In the genomic region with DNA sequence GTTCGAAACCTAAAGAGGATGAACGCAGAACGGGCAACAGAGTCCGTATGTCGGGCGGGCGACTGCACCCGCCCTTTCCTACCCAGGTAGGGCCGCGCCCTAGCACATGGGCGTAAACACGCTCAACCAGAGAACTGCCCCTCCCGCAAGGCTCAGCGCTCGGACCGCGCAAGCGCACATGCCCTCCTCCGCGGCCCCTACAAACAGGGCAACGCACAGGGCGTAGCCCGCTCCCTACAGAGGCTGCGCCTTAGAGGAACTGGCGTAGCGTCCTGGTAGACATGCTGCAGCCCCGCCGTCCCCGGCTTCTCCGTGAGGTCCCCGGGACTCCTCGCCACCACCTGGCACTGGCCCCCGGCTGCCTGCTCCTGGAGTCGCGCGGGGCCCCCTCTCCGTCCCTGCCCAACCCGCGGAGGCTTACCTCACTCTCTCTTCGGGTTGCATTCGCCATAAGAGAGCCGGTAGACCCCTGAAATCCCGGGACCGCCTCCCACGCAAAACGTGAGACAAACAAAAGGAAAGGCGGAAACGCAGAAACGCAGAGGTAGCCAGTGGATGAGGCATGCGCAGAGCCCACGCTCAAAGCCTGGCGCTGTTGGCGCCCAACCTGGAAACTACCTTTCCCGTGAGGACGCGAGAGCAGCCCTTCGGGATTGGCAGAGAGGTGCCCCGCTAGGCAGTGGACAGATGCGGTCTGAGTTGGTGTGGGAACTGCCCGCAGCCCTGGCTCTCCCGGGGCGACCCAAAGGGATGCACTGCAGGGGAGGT, we compare ENCODE assay signal across 1 cellular context.
A peak's percentile ranks its signal among the peaks of the same experiment; 100 is the strongest.
TF ChIP-seq lines count a peak whose summit lies in the region.

A gene (minus strand): TSS at position 518 of the 768 bp plus-strand sequence. CDS start 1,642 bp downstream, outside the sequence.

TF ChIP-seq in HepG2, 621 proteins besides CTCF, POLR2A, EP300 and RAD21 (continued from another document and continues in another):
- peak; percentile 88 for TF ChIP-seq TAF1 (CRISPR knock-in tag; IDR thresholded peaks at IDR 0.05)
- TF ChIP-seq FOXC1 (CRISPR knock-in tag; IDR thresholded peaks at IDR 0.05; ENCODE audit: borderline replicate concordance): peak; percentile 90
- peak; percentile 58; the same call in 1 of the 2 replicates for TF ChIP-seq RXRA (CRISPR knock-in tag; IDR thresholded peaks at IDR 0.05)
- TF ChIP-seq, protein P1, sequence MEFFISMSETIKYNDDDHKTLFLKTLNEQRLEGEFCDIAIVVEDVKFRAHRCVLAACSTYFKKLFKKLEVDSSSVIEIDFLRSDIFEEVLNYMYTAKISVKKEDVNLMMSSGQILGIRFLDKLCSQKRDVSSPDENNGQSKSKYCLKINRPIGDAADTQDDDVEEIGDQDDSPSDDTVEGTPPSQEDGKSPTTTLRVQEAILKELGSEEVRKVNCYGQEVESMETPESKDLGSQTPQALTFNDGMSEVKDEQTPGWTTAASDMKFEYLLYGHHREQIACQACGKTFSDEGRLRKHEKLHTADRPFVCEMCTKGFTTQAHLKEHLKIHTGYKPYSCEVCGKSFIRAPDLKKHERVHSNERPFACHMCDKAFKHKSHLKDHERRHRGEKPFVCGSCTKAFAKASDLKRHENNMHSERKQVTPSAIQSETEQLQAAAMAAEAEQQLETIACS (CRISPR knock-in tag; IDR thresholded peaks at IDR 0.05): no peak
- TF ChIP-seq JUN (CRISPR knock-in tag; IDR thresholded peaks at IDR 0.05): 0 out of 2 replicates have a peak, but pooled peaks have one; percentile 28
- TF ChIP-seq, protein P2, sequence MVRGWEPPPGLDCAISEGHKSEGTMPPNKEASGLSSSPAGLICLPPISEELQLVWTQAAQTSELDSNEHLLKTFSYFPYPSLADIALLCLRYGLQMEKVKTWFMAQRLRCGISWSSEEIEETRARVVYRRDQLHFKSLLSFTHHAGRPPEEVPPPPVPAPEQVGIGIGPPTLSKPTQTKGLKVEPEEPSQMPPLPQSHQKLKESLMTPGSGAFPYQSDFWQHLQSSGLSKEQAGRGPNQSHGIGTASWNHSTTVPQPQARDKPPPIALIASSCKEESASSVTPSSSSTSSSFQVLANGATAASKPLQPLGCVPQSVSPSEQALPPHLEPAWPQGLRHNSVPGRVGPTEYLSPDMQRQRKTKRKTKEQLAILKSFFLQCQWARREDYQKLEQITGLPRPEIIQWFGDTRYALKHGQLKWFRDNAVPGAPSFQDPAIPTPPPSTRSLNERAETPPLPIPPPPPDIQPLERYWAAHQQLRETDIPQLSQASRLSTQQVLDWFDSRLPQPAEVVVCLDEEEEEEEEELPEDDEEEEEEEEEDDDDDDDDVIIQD (CRISPR knock-in tag; IDR thresholded peaks at IDR 0.05; ENCODE audit: low read depth): peak; percentile 34; the same call in 1 of the 2 replicates
- peak; percentile 47 for TF ChIP-seq YY1 (IDR thresholded peaks at IDR 0.05; ENCODE audit: insufficient read depth, insufficient replicate concordance, low read depth, low read length)
- TF ChIP-seq, protein P3, sequence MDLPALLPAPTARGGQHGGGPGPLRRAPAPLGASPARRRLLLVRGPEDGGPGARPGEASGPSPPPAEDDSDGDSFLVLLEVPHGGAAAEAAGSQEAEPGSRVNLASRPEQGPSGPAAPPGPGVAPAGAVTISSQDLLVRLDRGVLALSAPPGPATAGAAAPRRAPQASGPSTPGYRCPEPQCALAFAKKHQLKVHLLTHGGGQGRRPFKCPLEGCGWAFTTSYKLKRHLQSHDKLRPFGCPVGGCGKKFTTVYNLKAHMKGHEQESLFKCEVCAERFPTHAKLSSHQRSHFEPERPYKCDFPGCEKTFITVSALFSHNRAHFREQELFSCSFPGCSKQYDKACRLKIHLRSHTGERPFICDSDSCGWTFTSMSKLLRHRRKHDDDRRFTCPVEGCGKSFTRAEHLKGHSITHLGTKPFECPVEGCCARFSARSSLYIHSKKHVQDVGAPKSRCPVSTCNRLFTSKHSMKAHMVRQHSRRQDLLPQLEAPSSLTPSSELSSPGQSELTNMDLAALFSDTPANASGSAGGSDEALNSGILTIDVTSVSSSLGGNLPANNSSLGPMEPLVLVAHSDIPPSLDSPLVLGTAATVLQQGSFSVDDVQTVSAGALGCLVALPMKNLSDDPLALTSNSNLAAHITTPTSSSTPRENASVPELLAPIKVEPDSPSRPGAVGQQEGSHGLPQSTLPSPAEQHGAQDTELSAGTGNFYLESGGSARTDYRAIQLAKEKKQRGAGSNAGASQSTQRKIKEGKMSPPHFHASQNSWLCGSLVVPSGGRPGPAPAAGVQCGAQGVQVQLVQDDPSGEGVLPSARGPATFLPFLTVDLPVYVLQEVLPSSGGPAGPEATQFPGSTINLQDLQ (CRISPR knock-in tag; IDR thresholded peaks at IDR 0.05): peak; percentile 77; the same call in 1 of the 2 replicates
- TF ChIP-seq ZNF652 (CRISPR knock-in tag; IDR thresholded peaks at IDR 0.05; ENCODE audit: borderline replicate concordance, low read depth): 0 out of 2 replicates have a peak, but pooled peaks have one; percentile 9
- peak; percentile 56 for TF ChIP-seq GATAD1 (CRISPR knock-in tag; IDR thresholded peaks at IDR 0.05)
- TF ChIP-seq ZNF317 (CRISPR knock-in tag; IDR thresholded peaks at IDR 0.05): peak; percentile 54; the same call in 1 of the 2 replicates
- peak; percentile 52; the same call in 1 of the 2 replicates for TF ChIP-seq MTA1 (CRISPR knock-in tag; IDR thresholded peaks at IDR 0.05; ENCODE audit: borderline replicate concordance)
- peak; percentile 45; the same call in 1 of the 2 replicates for TF ChIP-seq ZNF160 (CRISPR knock-in tag; IDR thresholded peaks at IDR 0.05)
- no peak for TF ChIP-seq SOX13 (IDR thresholded peaks at IDR 0.05)
- TF ChIP-seq SOX13 (CRISPR knock-in tag; conservative IDR thresholded peaks at IDR 0.05 in 1 of 2, IDR thresholded peaks at IDR 0.05 in 1 of 2): peak in 1 of 2 experiments; percentile 62; a peak in 2 of 4 replicates
- TF ChIP-seq, protein P4, sequence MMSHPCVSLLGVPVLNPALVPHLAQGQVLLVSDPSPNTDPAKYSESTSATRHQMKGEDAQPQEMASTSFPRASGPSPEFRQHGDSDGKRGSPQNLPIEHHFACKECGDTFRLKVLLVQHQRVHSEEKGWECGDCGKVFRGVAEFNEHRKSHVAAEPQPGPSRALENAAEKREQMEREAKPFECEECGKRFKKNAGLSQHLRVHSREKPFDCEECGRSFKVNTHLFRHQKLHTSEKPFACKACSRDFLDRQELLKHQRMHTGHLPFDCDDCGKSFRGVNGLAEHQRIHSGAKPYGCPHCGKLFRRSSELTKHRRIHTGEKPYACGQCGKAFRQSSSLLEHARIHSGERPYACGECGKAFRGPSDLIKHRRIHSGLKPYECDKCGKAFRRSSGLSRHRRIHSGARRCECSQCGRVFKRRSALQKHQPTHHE (CRISPR knock-in tag; IDR thresholded peaks at IDR 0.05; ENCODE audit: borderline replicate concordance): peak; percentile 65; the same call in 1 of the 2 replicates
- TF ChIP-seq ZNF12 (CRISPR knock-in tag; IDR thresholded peaks at IDR 0.05): peak; percentile 8; the same call in 1 of the 2 replicates
- TF ChIP-seq ZNF225 (CRISPR knock-in tag; IDR thresholded peaks at IDR 0.05): peak; percentile 85
- TF ChIP-seq, protein P5, sequence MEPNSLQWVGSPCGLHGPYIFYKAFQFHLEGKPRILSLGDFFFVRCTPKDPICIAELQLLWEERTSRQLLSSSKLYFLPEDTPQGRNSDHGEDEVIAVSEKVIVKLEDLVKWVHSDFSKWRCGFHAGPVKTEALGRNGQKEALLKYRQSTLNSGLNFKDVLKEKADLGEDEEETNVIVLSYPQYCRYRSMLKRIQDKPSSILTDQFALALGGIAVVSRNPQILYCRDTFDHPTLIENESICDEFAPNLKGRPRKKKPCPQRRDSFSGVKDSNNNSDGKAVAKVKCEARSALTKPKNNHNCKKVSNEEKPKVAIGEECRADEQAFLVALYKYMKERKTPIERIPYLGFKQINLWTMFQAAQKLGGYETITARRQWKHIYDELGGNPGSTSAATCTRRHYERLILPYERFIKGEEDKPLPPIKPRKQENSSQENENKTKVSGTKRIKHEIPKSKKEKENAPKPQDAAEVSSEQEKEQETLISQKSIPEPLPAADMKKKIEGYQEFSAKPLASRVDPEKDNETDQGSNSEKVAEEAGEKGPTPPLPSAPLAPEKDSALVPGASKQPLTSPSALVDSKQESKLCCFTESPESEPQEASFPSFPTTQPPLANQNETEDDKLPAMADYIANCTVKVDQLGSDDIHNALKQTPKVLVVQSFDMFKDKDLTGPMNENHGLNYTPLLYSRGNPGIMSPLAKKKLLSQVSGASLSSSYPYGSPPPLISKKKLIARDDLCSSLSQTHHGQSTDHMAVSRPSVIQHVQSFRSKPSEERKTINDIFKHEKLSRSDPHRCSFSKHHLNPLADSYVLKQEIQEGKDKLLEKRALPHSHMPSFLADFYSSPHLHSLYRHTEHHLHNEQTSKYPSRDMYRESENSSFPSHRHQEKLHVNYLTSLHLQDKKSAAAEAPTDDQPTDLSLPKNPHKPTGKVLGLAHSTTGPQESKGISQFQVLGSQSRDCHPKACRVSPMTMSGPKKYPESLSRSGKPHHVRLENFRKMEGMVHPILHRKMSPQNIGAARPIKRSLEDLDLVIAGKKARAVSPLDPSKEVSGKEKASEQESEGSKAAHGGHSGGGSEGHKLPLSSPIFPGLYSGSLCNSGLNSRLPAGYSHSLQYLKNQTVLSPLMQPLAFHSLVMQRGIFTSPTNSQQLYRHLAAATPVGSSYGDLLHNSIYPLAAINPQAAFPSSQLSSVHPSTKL (CRISPR knock-in tag; IDR thresholded peaks at IDR 0.05): peak; percentile 27
- TF ChIP-seq PCBP1 (IDR thresholded peaks at IDR 0.05; ENCODE audit: borderline replicate concordance, low read depth, low read length): no peak
- peak; percentile 86 for TF ChIP-seq PHF21A (CRISPR knock-in tag; IDR thresholded peaks at IDR 0.05)
- peak; percentile 46; the same call in 1 of the 2 replicates for TF ChIP-seq ZNF431 (CRISPR knock-in tag; IDR thresholded peaks at IDR 0.05; ENCODE audit: borderline replicate concordance, low read depth)
- no peak for TF ChIP-seq ZNF383 (CRISPR knock-in tag; IDR thresholded peaks at IDR 0.05; ENCODE audit: borderline replicate concordance)
- peak; percentile 68 for TF ChIP-seq SAP130 (CRISPR knock-in tag; IDR thresholded peaks at IDR 0.05; ENCODE audit: low read depth)
- TF ChIP-seq ZBTB7B (CRISPR knock-in tag; IDR thresholded peaks at IDR 0.05): peak; percentile 29; the same call in 1 of the 2 replicates
- TF ChIP-seq PITX1 (CRISPR knock-in tag; IDR thresholded peaks at IDR 0.05): peak; percentile 1; the same call in 1 of the 2 replicates
- TF ChIP-seq, protein P6, sequence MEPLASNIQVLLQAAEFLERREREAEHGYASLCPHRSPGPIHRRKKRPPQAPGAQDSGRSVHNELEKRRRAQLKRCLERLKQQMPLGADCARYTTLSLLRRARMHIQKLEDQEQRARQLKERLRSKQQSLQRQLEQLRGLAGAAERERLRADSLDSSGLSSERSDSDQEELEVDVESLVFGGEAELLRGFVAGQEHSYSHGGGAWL (CRISPR knock-in tag; IDR thresholded peaks at IDR 0.05): peak; percentile 71; the same call in 1 of the 2 replicates
- peak; percentile 79; the same call in 1 of the 2 replicates for TF ChIP-seq ZBTB42 (CRISPR knock-in tag; IDR thresholded peaks at IDR 0.05)
- TF ChIP-seq ZNF737 (CRISPR knock-in tag; IDR thresholded peaks at IDR 0.05; ENCODE audit: borderline replicate concordance): peak; percentile 72; the same call in 1 of the 2 replicates
- TF ChIP-seq, protein P7, sequence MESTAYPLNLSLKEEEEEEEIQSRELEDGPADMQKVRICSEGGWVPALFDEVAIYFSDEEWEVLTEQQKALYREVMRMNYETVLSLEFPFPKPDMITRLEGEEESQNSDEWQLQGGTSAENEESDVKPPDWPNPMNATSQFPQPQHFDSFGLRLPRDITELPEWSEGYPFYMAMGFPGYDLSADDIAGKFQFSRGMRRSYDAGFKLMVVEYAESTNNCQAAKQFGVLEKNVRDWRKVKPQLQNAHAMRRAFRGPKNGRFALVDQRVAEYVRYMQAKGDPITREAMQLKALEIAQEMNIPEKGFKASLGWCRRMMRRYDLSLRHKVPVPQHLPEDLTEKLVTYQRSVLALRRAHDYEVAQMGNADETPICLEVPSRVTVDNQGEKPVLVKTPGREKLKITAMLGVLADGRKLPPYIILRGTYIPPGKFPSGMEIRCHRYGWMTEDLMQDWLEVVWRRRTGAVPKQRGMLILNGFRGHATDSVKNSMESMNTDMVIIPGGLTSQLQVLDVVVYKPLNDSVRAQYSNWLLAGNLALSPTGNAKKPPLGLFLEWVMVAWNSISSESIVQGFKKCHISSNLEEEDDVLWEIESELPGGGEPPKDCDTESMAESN (CRISPR knock-in tag; conservative IDR thresholded peaks at IDR 0.05): peak; percentile 64; the same call in 1 of the 2 replicates
- peak; percentile 91 for TF ChIP-seq KMT2B (CRISPR knock-in tag; IDR thresholded peaks at IDR 0.05)
- TF ChIP-seq ZNF263 (CRISPR knock-in tag; IDR thresholded peaks at IDR 0.05): 0 out of 2 replicates have a peak, but pooled peaks have one; percentile 29
- TF ChIP-seq, protein P8, sequence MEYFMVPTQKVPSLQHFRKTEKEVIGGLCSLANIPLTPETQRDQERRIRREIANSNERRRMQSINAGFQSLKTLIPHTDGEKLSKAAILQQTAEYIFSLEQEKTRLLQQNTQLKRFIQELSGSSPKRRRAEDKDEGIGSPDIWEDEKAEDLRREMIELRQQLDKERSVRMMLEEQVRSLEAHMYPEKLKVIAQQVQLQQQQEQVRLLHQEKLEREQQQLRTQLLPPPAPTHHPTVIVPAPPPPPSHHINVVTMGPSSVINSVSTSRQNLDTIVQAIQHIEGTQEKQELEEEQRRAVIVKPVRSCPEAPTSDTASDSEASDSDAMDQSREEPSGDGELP (IDR thresholded peaks at IDR 0.05; ENCODE audit: borderline replicate concordance, low read depth): 0 out of 2 replicates have a peak, but pooled peaks have one; percentile 42
- peak; percentile 90; the same call in 1 of the 2 replicates for TF ChIP-seq ZNF563 (CRISPR knock-in tag; IDR thresholded peaks at IDR 0.05)
- TF ChIP-seq, protein P9, sequence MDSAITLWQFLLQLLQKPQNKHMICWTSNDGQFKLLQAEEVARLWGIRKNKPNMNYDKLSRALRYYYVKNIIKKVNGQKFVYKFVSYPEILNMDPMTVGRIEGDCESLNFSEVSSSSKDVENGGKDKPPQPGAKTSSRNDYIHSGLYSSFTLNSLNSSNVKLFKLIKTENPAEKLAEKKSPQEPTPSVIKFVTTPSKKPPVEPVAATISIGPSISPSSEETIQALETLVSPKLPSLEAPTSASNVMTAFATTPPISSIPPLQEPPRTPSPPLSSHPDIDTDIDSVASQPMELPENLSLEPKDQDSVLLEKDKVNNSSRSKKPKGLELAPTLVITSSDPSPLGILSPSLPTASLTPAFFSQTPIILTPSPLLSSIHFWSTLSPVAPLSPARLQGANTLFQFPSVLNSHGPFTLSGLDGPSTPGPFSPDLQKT (CRISPR knock-in tag; IDR thresholded peaks at IDR 0.05; ENCODE audit: borderline replicate concordance): no peak
- TF ChIP-seq RNF2 (conservative IDR thresholded peaks at IDR 0.05; ENCODE audit: low read depth): peak; percentile 39
- no peak for TF ChIP-seq SNAPC2 (CRISPR knock-in tag; IDR thresholded peaks at IDR 0.05)
